ENCODE assay signal across 18 cellular contexts in the genomic region with DNA sequence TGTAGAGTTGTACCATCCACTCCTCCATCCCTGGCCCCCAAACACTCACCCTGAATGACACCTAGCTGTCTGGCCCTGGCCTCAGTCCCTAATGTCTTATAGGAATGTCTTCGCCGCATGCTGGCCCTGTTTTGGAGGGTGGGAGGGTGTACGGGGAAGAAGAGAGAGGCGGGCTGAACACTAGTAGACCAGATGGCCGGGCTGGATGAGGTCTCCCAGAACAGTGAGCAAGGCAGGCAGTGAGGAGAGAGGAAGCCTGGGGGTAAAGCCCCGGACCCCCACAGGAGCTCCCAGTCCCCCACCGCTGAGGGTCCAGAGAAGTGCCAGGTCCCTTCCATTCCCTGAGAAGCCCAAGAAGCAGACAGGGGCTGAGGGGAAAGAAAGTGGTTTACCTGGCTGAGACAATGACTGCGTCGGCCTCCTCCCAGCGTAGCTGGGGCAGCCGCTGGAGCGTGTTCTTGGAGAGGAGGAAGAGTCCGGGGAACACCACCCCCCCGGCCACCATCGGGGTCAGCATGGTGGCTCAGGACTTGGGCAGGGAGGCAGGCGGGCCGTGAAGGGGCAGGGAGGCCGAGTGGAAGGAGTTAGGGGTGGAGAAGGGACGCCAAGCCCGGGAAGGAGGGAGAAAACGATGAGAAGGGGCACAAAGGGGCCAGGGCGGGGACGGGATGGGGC. TPM values are rescaled to one million over a fixed set of nuclear protein-coding genes. Genes with fewer than 3 reads are reported as not detected.
DNase-seq lines count a peak whose midpoint lies in the region; ATAC-seq, FAIRE-seq and TF ChIP-seq lines count a peak whose summit lies in the region.
"Had no signal": no experiment of that assay in that cellular context is flagged by ENCODE, and none has a peak within 500 bp of the region (broad histone marks: within the 10 kb centered on the region; RNA-seq: fewer than 3 reads in every experiment).

No MANE protein-coding gene starts in this region.

- H3K9me3 ChIP-seq in H1 (ENCODE audit: insufficient read depth in 2 of 2, low read depth in 1 of 2, low read length in 1 of 2) (no peaks in the 10 kb centered on the region), neural progenitor cell (ENCODE audit: low read depth) (no peaks in the 10 kb centered on the region), aorta (ENCODE audit: control insufficient read depth, low read length) (no peaks in the 10 kb centered on the region)
- H3K9me3 ChIP-seq: upper lobe of right lung had no signal

- H3K9ac ChIP-seq in H1 (replicated peaks in 1 of 4; ENCODE audit: extremely low read depth in 1 of 4, low read depth in 3 of 4, low read length in 3 of 4) = peak overlapping the region in 3 of 4 experiments; percentile 25 to 58 (median 52); a peak in 3 of 7 replicates
- H3K9ac ChIP-seq in neural progenitor cell = no peak overlapping the region

- H4K91ac ChIP-seq in H1 (replicated peaks; ENCODE audit: insufficient read length, low read length) = peak overlapping the region; percentile 52

- ATAC-seq in aorta (ENCODE audit: low FRiP score) = no peak
- ATAC-seq: activated CD4-positive, alpha-beta T cell treated with anti-CD3 and anti-CD28 coated beads for 36 hours; upper lobe of right lung had no signal

- H3K27me3 ChIP-seq in H1 (replicated peaks in 1 of 4; ENCODE audit: control insufficient read depth in 3 of 4, extremely low read depth in 1 of 4, insufficient read depth in 3 of 4, low read length in 3 of 4) (peaks cover 0 to 14% (median 5%) of the 10 kb centered on the region in 4 experiments; a peak in 2 of 7 replicates), neural progenitor cell (peaks cover 29% of the 10 kb centered on the region), aorta (ENCODE audit: control insufficient read depth in 1 of 2, insufficient read depth in 2 of 2, low read length in 1 of 2) (no peaks in the 10 kb centered on the region)

- 13% methylated on average over 17 of the region's 23 CpGs; no CpG with 5 or more reads in 1 of the 2 experiments for WGBS in H1 (ENCODE audit: extremely low coverage in 1 of 2, insufficient coverage in 1 of 2, insufficient read length in 1 of 2, insufficient replicate concordance in 2 of 2, low coverage in 1 of 2, low lambda C conversion rate in 2 of 2, missing lambda C conversion rate in 1 of 2), 2 experiments
- 20 to 22% methylated on average over 23 of the region's 23 CpGs for WGBS in aorta, 2 donors

- peaks cover 10% of the 10 kb centered on the region; the same call in 1 of the 2 replicates for H3K23me2 ChIP-seq in H1 (ENCODE audit: low read depth, low read length)

- intact Hi-C loops in aorta (cut with DNase I) = no loop called here

- no peak for TF ChIP-seq RAD21 in H1 (IDR thresholded peaks at IDR 0.05 in 1 of 2, conservative IDR thresholded peaks at IDR 0.05 in 1 of 2; ENCODE audit: low read depth in 2 of 2, low read length in 2 of 2)

- POLR2A ChIA-PET in H1 (lab: Charles Lee; ENCODE audit: partially characterized antibody) = interaction anchor here (1.3 to 4.2 kb wide), 5 partner anchors 19 to 320 kb away, joined by 4 to 25 read pairs (median 6); a partner anchor contains a TSS

- no peak for FAIRE-seq in H1 (lab: Jason Lieb, UNC)

- peaks cover 12% of the 10 kb centered on the region for H3K27me3 Mint-ChIP-seq in neural progenitor cell (ENCODE audit: insufficient read depth, low read depth)

- H2BK5ac ChIP-seq in H1 (ENCODE audit: low read depth, low read length) = peak overlapping the region; percentile 44; the same call in 1 of the 2 replicates

- no peak overlapping the region for H2BK12ac ChIP-seq in H1 (ENCODE audit: low read depth, low read length)

- H3K23ac ChIP-seq in H1 (ENCODE audit: insufficient read length) = no peak overlapping the region

- peaks cover 37% of the 10 kb centered on the region for H3K4me1 Mint-ChIP-seq in neural progenitor cell

- H3K4ac ChIP-seq in H1 (replicated peaks; ENCODE audit: insufficient read length, low read depth, low read length) = peak overlapping the region; percentile 65

- H3K36me3 ChIP-seq in H1 (ENCODE audit: control insufficient read depth in 2 of 4, insufficient read depth in 4 of 4, low read length in 3 of 4) = peaks cover 0 to 7% (median under 1%) of the 10 kb centered on the region in 4 experiments; a peak in 2 of 8 replicates
- no peaks in the 10 kb centered on the region for H3K36me3 ChIP-seq in neural progenitor cell
- H3K36me3 ChIP-seq in aorta (ENCODE audit: control insufficient read depth in 1 of 2, insufficient read depth in 2 of 2, low read length in 1 of 2) = no peaks in the 10 kb centered on the region
- H3K36me3 ChIP-seq: upper lobe of right lung had no signal

- H3K79me2 ChIP-seq in H1 (ENCODE audit: control insufficient read depth in 1 of 2, insufficient read depth in 2 of 2, low read length in 2 of 2) = no peaks in the 10 kb centered on the region
- no peaks in the 10 kb centered on the region for H3K79me2 ChIP-seq in neural progenitor cell (ENCODE audit: low read depth)

- peaks cover 5% of the 10 kb centered on the region; the same call in 1 of the 2 replicates for H3K79me1 ChIP-seq in H1 (ENCODE audit: low read depth, low read length)

- no peaks in the 10 kb centered on the region for H3K9me3 Mint-ChIP-seq in neural progenitor cell
- H3K9me3 Mint-ChIP-seq: activated naive CD8-positive, alpha-beta T cell treated with anti-CD3 and anti-CD28 coated beads, Interleukin-2, amount 10 ng/mL, durations not matched to agents 7 days and 5 days; CD4-positive, alpha-beta T cell had no signal

- H2AK5ac ChIP-seq in H1 (ENCODE audit: low read depth, low read length) = no peak overlapping the region

- peak overlapping the region; percentile 78 for H4K8ac ChIP-seq in H1 (ENCODE audit: extremely low read depth, insufficient read depth, low read length)

- peak overlapping the region; percentile 37 for H3K14ac ChIP-seq in H1 (ENCODE audit: insufficient read length)

- H2AFZ ChIP-seq in H1 (ENCODE audit: low read length) (peak overlapping the region; percentile 50; the same call in 1 of the 2 replicates), neural progenitor cell (replicated peaks) (no peak overlapping the region)

- no peak overlapping the region for H2BK120ac ChIP-seq in H1 (replicated peaks; ENCODE audit: low read depth, low read length)

- peak overlapping the region; percentile 87 for H3K4me3 Mint-ChIP-seq in neural progenitor cell
- H3K4me3 Mint-ChIP-seq: activated CD4-positive, alpha-beta T cell treated with anti-CD3 and anti-CD28 coated beads for 36 hours; activated naive CD8-positive, alpha-beta T cell treated with anti-CD3 and anti-CD28 coated beads, Interleukin-2, amount 10 ng/mL, durations not matched to agents 7 days and 5 days; CD4-positive, alpha-beta T cell had no signal

- H3K27ac ChIP-seq in H1 (ENCODE audit: low read depth, low read length) = no peak overlapping the region
- no peak overlapping the region for H3K27ac ChIP-seq in neural progenitor cell
- H3K27ac ChIP-seq in aorta (ENCODE audit: low read depth in 1 of 2, low read length in 2 of 2) = no peak overlapping the region
- H3K27ac ChIP-seq: 22Rv1, epithelial cell of prostate, upper lobe of right lung had no signal

- H3K27ac Mint-ChIP-seq in neural progenitor cell = no peak overlapping the region
- H3K27ac Mint-ChIP-seq: activated CD4-positive, alpha-beta T cell treated with anti-CD3 and anti-CD28 coated beads for 36 hours; activated naive CD8-positive, alpha-beta T cell treated with anti-CD3 and anti-CD28 coated beads, Interleukin-2, amount 10 ng/mL, durations not matched to agents 7 days and 5 days; CD4-positive, alpha-beta T cell had no signal

- peak; percentile 77 for DNase-seq in DMS 273 (lab: John Stamatoyannopoulos, UW; ENCODE audit: unreplicated experiment)
- no peak for DNase-seq in DMS 273 treated with DMSO at 0.1 percent for 48 hours (lab: John Stamatoyannopoulos, UW)
- DNase-seq in NCI-H82 treated with DMSO at 0.1 percent for 48 hours (lab: John Stamatoyannopoulos, UW; ENCODE audit: unreplicated experiment) = peak; percentile 34
- no peak for DNase-seq in H1 (ENCODE audit: low read depth in 1 of 2, low spot score in 2 of 2)
- DNase-seq in neural progenitor cell (ENCODE audit: low spot score) = peak; percentile 46
- DNase-seq in activated CD4-positive, CD25-positive, alpha-beta regulatory T cell (lab: John Stamatoyannopoulos, UW) = no peak
- no peak for DNase-seq in NCI-H345 (lab: John Stamatoyannopoulos, UW)
- DNase-seq in aorta = no peak
- DNase-seq: activated CD4-positive, alpha-beta T cell treated with anti-CD3 and anti-CD28 coated beads for 36 hours; CD4-positive, alpha-beta T cell; central memory CD4-positive, alpha-beta T cell; NCI-H1048; upper lobe of right lung had no signal

- CTCF ChIA-PET in H1 (lab: Charles Lee; ENCODE audit: partially characterized antibody) = interaction anchor here (0.8 to 3.0 kb wide), 6 partner anchors 24 to 213 kb away, joined by 3 to 13 read pairs (median 8); a partner anchor contains a TSS

- no peak overlapping the region for H2BK15ac ChIP-seq in H1 (ENCODE audit: low read length)

- no peak overlapping the region for H2BK20ac ChIP-seq in H1 (ENCODE audit: low read length)

- peaks cover 0 to 26% (median 19%) of the 10 kb centered on the region in 4 experiments; a peak in 6 of 7 replicates for H3K4me1 ChIP-seq in H1 (replicated peaks in 1 of 4; ENCODE audit: control insufficient read depth in 3 of 4, insufficient read depth in 4 of 4, low read length in 3 of 4)
- H3K4me1 ChIP-seq in neural progenitor cell = peaks cover 21% of the 10 kb centered on the region
- no peaks in the 10 kb centered on the region for H3K4me1 ChIP-seq in aorta (ENCODE audit: control insufficient read depth in 1 of 2, insufficient read depth in 2 of 2, low read length in 2 of 2)

- no peaks in the 10 kb centered on the region for H3K36me3 Mint-ChIP-seq in neural progenitor cell
- H3K36me3 Mint-ChIP-seq: activated naive CD8-positive, alpha-beta T cell treated with anti-CD3 and anti-CD28 coated beads, Interleukin-2, amount 10 ng/mL, durations not matched to agents 7 days and 5 days had no signal

- peak overlapping the region; percentile 84 to 96 for H3K4me2 ChIP-seq in H1 (ENCODE audit: insufficient read depth in 1 of 2, low read depth in 2 of 2, low read length in 2 of 2)
- H3K4me2 ChIP-seq in neural progenitor cell = peak overlapping the region; percentile 100

- H4K20me1 ChIP-seq in H1 (replicated peaks in 1 of 2; ENCODE audit: control insufficient read depth in 1 of 2, insufficient read depth in 2 of 2, low read length in 2 of 2) = peaks cover 12 to 16% of the 10 kb centered on the region in 2 experiments
- H4K20me1 ChIP-seq in neural progenitor cell (ENCODE audit: low read depth) = peaks cover 37% of the 10 kb centered on the region

- TF ChIP-seq CTCF in H1 (IDR thresholded peaks at IDR 0.05; ENCODE audit: control extremely low read depth in 1 of 3, insufficient read depth in 1 of 3, low read depth in 1 of 3, low read length in 3 of 3) = no peak
- no peak for TF ChIP-seq CTCF in neural progenitor cell (IDR thresholded peaks at IDR 0.05)

- H4K5ac ChIP-seq in H1 (ENCODE audit: insufficient read length, low read depth, low read length) = peak overlapping the region; percentile 81

- TF ChIP-seq POLR2A in H1 (IDR thresholded peaks at IDR 0.05; ENCODE audit: control extremely low read depth in 1 of 2, low read depth in 2 of 2, low read length in 2 of 2) = no peak

- H3K56ac ChIP-seq in H1 (replicated peaks; ENCODE audit: insufficient read length, low read depth, low read length) = no peak overlapping the region

- H3K4me3 ChIP-seq in H1 (ENCODE audit: extremely low read depth in 1 of 4, insufficient read depth in 2 of 4, low read depth in 3 of 4, low read length in 4 of 4) (peak overlapping the region; percentile 46 to 90 (median 55)), neural progenitor cell (peak overlapping the region; percentile 87), aorta (ENCODE audit: low read length in 2 of 2) (no peak overlapping the region)
- H3K4me3 ChIP-seq: upper lobe of right lung had no signal

- H3K18ac ChIP-seq in H1 (ENCODE audit: extremely low read depth, low read length) = peak overlapping the region; percentile 97

- peaks cover 18% of the 10 kb centered on the region for H3F3A ChIP-seq in neural progenitor cell (ENCODE audit: low read depth)

- TF ChIP-seq EP300 in H1 (IDR thresholded peaks at IDR 0.05; ENCODE audit: borderline replicate concordance in 1 of 2, low read depth in 2 of 2, low read length in 2 of 2) = no peak

RNA-seq across cellular contexts. Expression of a gene that starts 0.9 kb away (rescaled TPM):
- 26.9 and 27.8 TPM in 2 replicates for total RNA-seq in H1 (2021; fragmentation: NEBNext Ultra II Directional; extraction: Animal tissue kit (Norgen Biotek cat#: 25700))
- polyA plus RNA-seq in H1 (2011; rRNA removed) = 15.2 and 23.0 TPM in 2 replicates
- 10.8 TPM for polyA plus RNA-seq in H1 (2011; cell fraction: cytosol; rRNA removed)
- polyA plus RNA-seq in H1 (2011; cell fraction: nucleus; rRNA removed) = 27.6 TPM
- polyA plus RNA-seq in H1 (2012, experiment 1 of 2) = 22.8 to 38.2 TPM (median 34.6 TPM) in 4 replicates
- polyA plus RNA-seq in H1 (2012, experiment 2 of 2) = 27.3 TPM
- 20.8 TPM for polyA plus RNA-seq in H1 (2013, experiment 1 of 2)
- polyA plus RNA-seq in H1 (2013, experiment 2 of 2) = 21.9 TPM
- polyA minus RNA-seq in H1 (2011; rRNA and poly(A)+ RNA removed) = 12.2 and 15.3 TPM in 2 replicates
- 26.3 TPM for polyA minus RNA-seq in H1 (2011; cell fraction: cytosol; rRNA and poly(A)+ RNA removed)
- 7.4 TPM for polyA minus RNA-seq in H1 (2011; cell fraction: nucleus; rRNA and poly(A)+ RNA removed)
- 2.4 and 9.0 TPM in 2 replicates for total RNA-seq in neural progenitor cell (ENCODE audit: low replicate concordance)
- not detected for total RNA-seq in aorta
- not detected for polyA plus RNA-seq in aorta
- total RNA-seq: CD4-positive, alpha-beta T cell; right cardiac atrium; upper lobe of right lung had no signal
- polyA plus RNA-seq: right cardiac atrium had no signal

RNA-seq across cellular contexts. Expression of a gene that starts 7.2 kb away (rescaled TPM):
- total RNA-seq in H1 (2021; fragmentation: NEBNext Ultra II Directional; extraction: Animal tissue kit (Norgen Biotek cat#: 25700)) = not detected in 2 replicates
- polyA plus RNA-seq in H1 (2011; rRNA removed) (not detected in 2 replicates), aorta (not detected)
- polyA plus RNA-seq in H1 (2011; cell fraction: cytosol; rRNA removed) = not detected
- polyA plus RNA-seq in H1 (2011; cell fraction: nucleus; rRNA removed) = not detected
- polyA plus RNA-seq in H1 (2012, experiment 1 of 2) = 0.42 to 1.2 TPM (median 0.98 TPM) in 3 of 4 replicates, not detected in the other
- polyA plus RNA-seq in H1 (2012, experiment 2 of 2) = not detected
- not detected for polyA plus RNA-seq in H1 (2013, experiment 1 of 2)
- not detected for polyA plus RNA-seq in H1 (2013, experiment 2 of 2)
- not detected in 2 replicates for polyA minus RNA-seq in H1 (2011; rRNA and poly(A)+ RNA removed)
- not detected for polyA minus RNA-seq in H1 (2011; cell fraction: cytosol; rRNA and poly(A)+ RNA removed)
- polyA minus RNA-seq in H1 (2011; cell fraction: nucleus; rRNA and poly(A)+ RNA removed) = not detected
- total RNA-seq in neural progenitor cell (ENCODE audit: low replicate concordance) (not detected in 2 replicates), aorta (not detected)
- total RNA-seq: activated CD4-positive, alpha-beta T cell treated with anti-CD3 and anti-CD28 coated beads for 36 hours; activated naive CD8-positive, alpha-beta T cell treated with anti-CD3 and anti-CD28 coated beads, Interleukin-2, amount 10 ng/mL, durations not matched to agents 7 days and 5 days; CD4-positive, alpha-beta T cell; glomerular endothelial cell; right cardiac atrium; upper lobe of right lung had no signal
- polyA plus RNA-seq: right cardiac atrium had no signal

RNA-seq across cellular contexts. Expression of a gene that starts 19.3 kb away (rescaled TPM):
- total RNA-seq in H1 (2021; fragmentation: NEBNext Ultra II Directional; extraction: Animal tissue kit (Norgen Biotek cat#: 25700)) = 10.3 and 13.9 TPM in 2 replicates
- polyA plus RNA-seq in H1 (2011; rRNA removed) (20.7 and 34.2 TPM in 2 replicates), aorta (under 1 TPM in 1 of 2 donors, not detected in 1; 0.08 TPM)
- polyA plus RNA-seq in H1 (2011; cell fraction: cytosol; rRNA removed) = 30.1 TPM
- 96.3 TPM for polyA plus RNA-seq in H1 (2011; cell fraction: nucleus; rRNA removed)
- 10.0 to 14.2 TPM (median 11.8 TPM) in 4 replicates for polyA plus RNA-seq in H1 (2012, experiment 1 of 2)
- polyA plus RNA-seq in H1 (2012, experiment 2 of 2) = 7.4 TPM
- polyA plus RNA-seq in H1 (2013, experiment 1 of 2) = 10.4 TPM
- polyA plus RNA-seq in H1 (2013, experiment 2 of 2) = 9.1 TPM
- 4.7 and 9.9 TPM in 2 replicates for polyA minus RNA-seq in H1 (2011; rRNA and poly(A)+ RNA removed)
- polyA minus RNA-seq in H1 (2011; cell fraction: cytosol; rRNA and poly(A)+ RNA removed) = 13.5 TPM
- polyA minus RNA-seq in H1 (2011; cell fraction: nucleus; rRNA and poly(A)+ RNA removed) = 10.6 TPM
- total RNA-seq in neural progenitor cell (ENCODE audit: low replicate concordance) (3.1 and 8.1 TPM in 2 replicates), aorta (1 to 10 TPM in 1 of 2 donors, under 1 TPM in 1; 0.23 to 1.8 TPM)
- total RNA-seq: activated naive CD8-positive, alpha-beta T cell treated with anti-CD3 and anti-CD28 coated beads, Interleukin-2, amount 10 ng/mL, durations not matched to agents 7 days and 5 days had no signal

RNA-seq across cellular contexts. Expression of a gene that starts 34.1 kb away (rescaled TPM):
- total RNA-seq in H1 (2021; fragmentation: NEBNext Ultra II Directional; extraction: Animal tissue kit (Norgen Biotek cat#: 25700)) = 91.2 and 92.7 TPM in 2 replicates
- 43.0 and 110 TPM in 2 replicates for polyA plus RNA-seq in H1 (2011; rRNA removed)
- 48.7 TPM for polyA plus RNA-seq in H1 (2011; cell fraction: cytosol; rRNA removed)
- 55.1 TPM for polyA plus RNA-seq in H1 (2011; cell fraction: nucleus; rRNA removed)
- polyA plus RNA-seq in H1 (2012, experiment 1 of 2) = 68.1 to 75.5 TPM (median 72.4 TPM) in 4 replicates
- 83.4 TPM for polyA plus RNA-seq in H1 (2012, experiment 2 of 2)
- polyA plus RNA-seq in H1 (2013, experiment 1 of 2) = 70.3 TPM
- 69.2 TPM for polyA plus RNA-seq in H1 (2013, experiment 2 of 2)
- 10.5 and 12.6 TPM in 2 replicates for polyA minus RNA-seq in H1 (2011; rRNA and poly(A)+ RNA removed)
- polyA minus RNA-seq in H1 (2011; cell fraction: cytosol; rRNA and poly(A)+ RNA removed) = 27.1 TPM
- 19.5 TPM for polyA minus RNA-seq in H1 (2011; cell fraction: nucleus; rRNA and poly(A)+ RNA removed)
- 104 and 129 TPM in 2 replicates for total RNA-seq in neural progenitor cell (ENCODE audit: low replicate concordance)
- 10 to 100 TPM; 46.1 to 73.1 TPM for total RNA-seq in aorta
- polyA plus RNA-seq in aorta = 100 to 1,000 TPM in 1 of 2 donors, 10 to 100 TPM in 1; 51.0 to 108 TPM

RNA-seq across cellular contexts. Expression of a gene that starts 34.7 kb away (rescaled TPM):
- total RNA-seq in H1 (2021; fragmentation: NEBNext Ultra II Directional; extraction: Animal tissue kit (Norgen Biotek cat#: 25700)) = 17.7 and 18.5 TPM in 2 replicates
- 11.9 and 14.0 TPM in 2 replicates for polyA plus RNA-seq in H1 (2011; rRNA removed)
- polyA plus RNA-seq in H1 (2011; cell fraction: cytosol; rRNA removed) = 12.8 TPM
- polyA plus RNA-seq in H1 (2011; cell fraction: nucleus; rRNA removed) = 15.7 TPM
- polyA plus RNA-seq in H1 (2012, experiment 1 of 2) = 12.4 to 18.3 TPM (median 16.7 TPM) in 4 replicates
- polyA plus RNA-seq in H1 (2012, experiment 2 of 2) = 7.1 TPM
- 13.8 TPM for polyA plus RNA-seq in H1 (2013, experiment 1 of 2)
- 12.4 TPM for polyA plus RNA-seq in H1 (2013, experiment 2 of 2)
- 2.1 and 3.8 TPM in 2 replicates for polyA minus RNA-seq in H1 (2011; rRNA and poly(A)+ RNA removed)
- polyA minus RNA-seq in H1 (2011; cell fraction: cytosol; rRNA and poly(A)+ RNA removed) = 5.5 TPM
- 5.2 TPM for polyA minus RNA-seq in H1 (2011; cell fraction: nucleus; rRNA and poly(A)+ RNA removed)
- 4.7 and 14.1 TPM in 2 replicates for total RNA-seq in neural progenitor cell (ENCODE audit: low replicate concordance)
- 1 to 10 TPM; 7.9 to 8.8 TPM for total RNA-seq in aorta
- polyA plus RNA-seq in aorta = 10 to 100 TPM; 13.3 to 23.6 TPM

Comparison
In these comparisons a context has a peak if more than half of its experiments do, and no peak if none do; other contexts are left out.
1. DNase-seq: peak in DMS 273 (single experiment), NCI-H82 treated with DMSO at 0.1 percent for 48 hours (single experiment) and neural progenitor cell (single experiment); none in DMS 273 treated with DMSO at 0.1 percent for 48 hours (single experiment), H1 (0 of 2), activated CD4-positive, CD25-positive, alpha-beta regulatory T cell (0 of 4), NCI-H345 (single experiment) and aorta (0 of 2).
2. H3K4me3 ChIP-seq: peak in H1 (4 of 4) and neural progenitor cell (single experiment); none in aorta (0 of 2).